In genomic region chr13:51230473-51231105, GRCh38 we compare ENCODE assay signal across 9 cellular contexts. TPM values are rescaled to one million over a fixed set of nuclear protein-coding genes. Genes with fewer than 3 reads are reported as not detected.
DNase-seq lines count a peak whose midpoint lies in the region; ATAC-seq, FAIRE-seq and TF ChIP-seq lines count a peak whose summit lies in the region.
"Had no signal": no experiment of that assay in that cellular context is flagged by ENCODE, and none has a peak within 500 bp of the region (broad histone marks: within the 10 kb centered on the region; RNA-seq: fewer than 3 reads in every experiment).

No MANE protein-coding gene starts in this region.

- H3K36me3 ChIP-seq in OCI-LY3 (replicated peaks; ENCODE audit: low read depth, low read length) (no peaks in the 10 kb centered on the region), testis (ENCODE audit: low read depth, missing control alignments) (no peaks in the 10 kb centered on the region)

- H3K27me3 Mint-ChIP-seq in memory B cell: peaks cover 16% of the 10 kb centered on the region

- intact Hi-C loops in testis (cut with DNase I; ENCODE audit: low total_unique reads): no loop called here

- H3K4me1 ChIP-seq in OCI-LY3 (ENCODE audit: low read length) (peaks cover 4% of the 10 kb centered on the region; the same call in 1 of the 2 replicates), testis (no peaks in the 10 kb centered on the region)

- peak overlapping the region; percentile 72 for H3K4me2 ChIP-seq in OCI-LY3 (ENCODE audit: low read length)

- 32 to 39% methylated on average over 8 of the region's 8 CpGs for WGBS in testis, 2 donors

- peaks cover 14% of the 10 kb centered on the region; the same call in 1 of the 2 replicates for H3K27me3 ChIP-seq in OCI-LY3 (ENCODE audit: low read depth, low read length)
- no peaks in the 10 kb centered on the region for H3K27me3 ChIP-seq in testis

- no peaks in the 10 kb centered on the region for H3K9me3 Mint-ChIP-seq in memory B cell

- ATAC-seq in memory B cell (ENCODE audit: low read depth) (no peak), HG02623 (IDR thresholded peaks at IDR 0.05; ENCODE audit: unreplicated experiment) (no peak), GM18861 (IDR thresholded peaks at IDR 0.05; ENCODE audit: unreplicated experiment) (no peak)
- ATAC-seq: T-cell had no signal

- H3K4me3 ChIP-seq in OCI-LY3 (ENCODE audit: low read length) (peak overlapping the region; percentile 68), testis (no peak overlapping the region)

- no peaks in the 10 kb centered on the region for H3K36me3 Mint-ChIP-seq in memory B cell
- H3K36me3 Mint-ChIP-seq: T-cell had no signal

- no peak overlapping the region for H3K27ac Mint-ChIP-seq in memory B cell
- H3K27ac Mint-ChIP-seq: T-cell had no signal

- H2AFZ ChIP-seq in OCI-LY3 (ENCODE audit: low read depth, low read length): no peak overlapping the region

- H4K20me1 ChIP-seq in OCI-LY3 (ENCODE audit: insufficient read depth, low read length): no peaks in the 10 kb centered on the region

- FAIRE-seq in endometrium (lab: Jason Lieb, UNC): peak; percentile 41

- TF ChIP-seq POLR2A in testis (IDR thresholded peaks at IDR 0.05): no peak

- no peaks in the 10 kb centered on the region for H3K9me3 ChIP-seq in OCI-LY3 (ENCODE audit: insufficient read depth, low read length)
- no peaks in the 10 kb centered on the region for H3K9me3 ChIP-seq in testis

- TF ChIP-seq CTCF in OCI-LY3 (IDR thresholded peaks at IDR 0.05; ENCODE audit: low read depth, low read length) (no peak), testis (IDR thresholded peaks at IDR 0.05) (no peak)

- peak overlapping the region; percentile 18; the same call in 1 of the 2 replicates for H3K9ac ChIP-seq in OCI-LY3 (ENCODE audit: low read length)

- no peak overlapping the region for H3K27ac ChIP-seq in OCI-LY3 (ENCODE audit: low read length)
- H3K27ac ChIP-seq in testis: peak overlapping the region in 1 of 2 donors; percentile 8

- H3K4me1 Mint-ChIP-seq in memory B cell: peaks cover 2% of the 10 kb centered on the region
- H3K4me1 Mint-ChIP-seq: T-cell had no signal

- H3K79me2 ChIP-seq in OCI-LY3 (ENCODE audit: low read length): no peaks in the 10 kb centered on the region

- H3K4me3 Mint-ChIP-seq in memory B cell: peak overlapping the region; percentile 45
- H3K4me3 Mint-ChIP-seq: T-cell had no signal

- no peak for DNase-seq in memory B cell (ENCODE audit: low spot score in 2 of 2)
- DNase-seq in testis: peak; percentile 85
- no peak for DNase-seq in T-helper 9 cell
- DNase-seq in NCI-H345 treated with DMSO at 0.1 percent for 48 hours (lab: John Stamatoyannopoulos, UW; ENCODE audit: unreplicated experiment): no peak
- DNase-seq: T-cell had no signal

RNA-seq across cellular contexts. Expression of gene FAM124A, which starts 8.4 kb away (rescaled TPM):
- 1 to 10 TPM; 2.7 to 3.0 TPM for total RNA-seq in testis
- 3.4 TPM for polyA plus RNA-seq in testis (ENCODE audit: insufficient read depth, low read depth, low replicate concordance)
